In genomic region chr10:132848951-132849545, GRCh38 we compare ENCODE assay signal across 16 cellular contexts.
DNase-seq lines count a peak whose midpoint lies in the region; ATAC-seq and TF ChIP-seq lines count a peak whose summit lies in the region.
"Had no signal": no experiment of that assay in that cellular context is flagged by ENCODE, and none has a peak within 500 bp of the region (broad histone marks: within the 10 kb centered on the region; RNA-seq: fewer than 3 reads in every experiment).

No MANE protein-coding gene starts in this region.

- peak overlapping the region; percentile 1 for H3K4me3 ChIP-seq in mucosa of stomach (ENCODE audit: low read length)
- H3K4me3 ChIP-seq: neural progenitor cell had no signal

- TF ChIP-seq CTCF in type B pancreatic cell (conservative IDR thresholded peaks at IDR 0.05), result no peak

- no peak overlapping the region for H3K27ac Mint-ChIP-seq in activated naive CD8-positive, alpha-beta T cell
- no peak overlapping the region for H3K27ac Mint-ChIP-seq in activated naive CD8-positive, alpha-beta T cell treated with anti-CD3 and anti-CD28 coated beads, Interleukin-2, amount 50 U/mL, for 24 hours
- no peak overlapping the region for H3K27ac Mint-ChIP-seq in activated CD8-positive, alpha-beta memory T cell treated with anti-CD3 and anti-CD28 coated beads, Interleukin-2, amount 10 ng/mL, durations not matched to agents 7 days and 5 days
- H3K27ac Mint-ChIP-seq in type B pancreatic cell, result no peak overlapping the region
- H3K27ac Mint-ChIP-seq: neural progenitor cell had no signal

- no peaks in the 10 kb centered on the region for H3K36me3 ChIP-seq in mucosa of stomach (ENCODE audit: control insufficient read depth, insufficient read depth, low read length)
- H3K36me3 ChIP-seq: neural progenitor cell had no signal

- DNase-seq in activated naive CD8-positive, alpha-beta T cell treated with anti-CD3 and anti-CD28 coated beads, Interleukin-2, amount 50 U/mL, for 24 hours, result no peak
- DNase-seq in activated CD8-positive, alpha-beta memory T cell treated with anti-CD3 and anti-CD28 coated beads, Interleukin-2, amount 10 ng/mL, durations not matched to agents 7 days and 5 days, result peak; percentile 27
- peak; percentile 59 for DNase-seq in type B pancreatic cell (ENCODE audit: extremely low spot score, unreplicated experiment)
- DNase-seq in NK-92 (lab: John Stamatoyannopoulos, UW; ENCODE audit: unreplicated experiment), result no peak
- no peak for DNase-seq in superior temporal gyrus (ENCODE audit: extremely low spot score)
- DNase-seq: activated CD4-positive, alpha-beta T cell treated with anti-CD3 and anti-CD28 coated beads, Interleukin-2, amount 50 U/mL, for 1 hour; foreskin fibroblast; mesenchymal stem cell; NCI-H187; NCI-H446 treated with DMSO at 0.1 percent for 48 hours; RPMI8226; stimulated activated CD8-positive, alpha-beta memory T cell treated with anti-CD3 and anti-CD28 coated beads, Interleukin-4, amount 100 ng/mL, for 48 hours had no signal

- H3K9ac ChIP-seq in mucosa of stomach (ENCODE audit: low read length), result peak overlapping the region; percentile 42
- H3K9ac ChIP-seq: neural progenitor cell had no signal

- peak overlapping the region; percentile 80 for H3K4me3 Mint-ChIP-seq in activated naive CD8-positive, alpha-beta T cell
- H3K4me3 Mint-ChIP-seq in activated naive CD8-positive, alpha-beta T cell treated with anti-CD3 and anti-CD28 coated beads, Interleukin-2, amount 50 U/mL, for 24 hours, result no peak overlapping the region
- H3K4me3 Mint-ChIP-seq in activated CD8-positive, alpha-beta memory T cell treated with anti-CD3 and anti-CD28 coated beads, Interleukin-2, amount 10 ng/mL, durations not matched to agents 7 days and 5 days, result no peak overlapping the region
- H3K4me3 Mint-ChIP-seq in type B pancreatic cell, result no peak overlapping the region
- H3K4me3 Mint-ChIP-seq: neural progenitor cell had no signal

- no peaks in the 10 kb centered on the region for H3K36me3 Mint-ChIP-seq in activated naive CD8-positive, alpha-beta T cell
- H3K36me3 Mint-ChIP-seq in activated naive CD8-positive, alpha-beta T cell treated with anti-CD3 and anti-CD28 coated beads, Interleukin-2, amount 50 U/mL, for 24 hours (ENCODE audit: low read depth), result no peaks in the 10 kb centered on the region
- no peaks in the 10 kb centered on the region for H3K36me3 Mint-ChIP-seq in activated CD8-positive, alpha-beta memory T cell treated with anti-CD3 and anti-CD28 coated beads, Interleukin-2, amount 10 ng/mL, durations not matched to agents 7 days and 5 days
- H3K36me3 Mint-ChIP-seq in type B pancreatic cell, result no peaks in the 10 kb centered on the region
- H3K36me3 Mint-ChIP-seq: neural progenitor cell had no signal

- CTCF ChIA-PET in activated CD8-positive, alpha-beta memory T cell treated with anti-CD3 and anti-CD28 coated beads, Interleukin-2, amount 10 ng/mL, durations not matched to agents 7 days and 5 days (lab: Charles Lee), result no interaction called here

- peaks cover 30% of the 10 kb centered on the region for H3K4me1 ChIP-seq in mucosa of stomach (ENCODE audit: control insufficient read depth, insufficient read depth, low read length)
- H3K4me1 ChIP-seq: neural progenitor cell had no signal

- no peak for ATAC-seq in activated naive CD8-positive, alpha-beta T cell treated with anti-CD3 and anti-CD28 coated beads, Interleukin-2, amount 50 U/mL, for 24 hours
- ATAC-seq in activated CD8-positive, alpha-beta memory T cell treated with anti-CD3 and anti-CD28 coated beads, Interleukin-2, amount 10 ng/mL, durations not matched to agents 7 days and 5 days, result no peak
- no peak for ATAC-seq in HG02852 (IDR thresholded peaks at IDR 0.05; ENCODE audit: unreplicated experiment)

- no peaks in the 10 kb centered on the region for H3K9me3 ChIP-seq in mucosa of stomach (ENCODE audit: control insufficient read depth, low read length)

- peaks cover 4% of the 10 kb centered on the region for H3K27me3 Mint-ChIP-seq in activated naive CD8-positive, alpha-beta T cell
- H3K27me3 Mint-ChIP-seq in activated naive CD8-positive, alpha-beta T cell treated with anti-CD3 and anti-CD28 coated beads, Interleukin-2, amount 50 U/mL, for 24 hours, result peaks cover 6% of the 10 kb centered on the region
- peaks cover 14% of the 10 kb centered on the region for H3K27me3 Mint-ChIP-seq in activated CD8-positive, alpha-beta memory T cell treated with anti-CD3 and anti-CD28 coated beads, Interleukin-2, amount 10 ng/mL, durations not matched to agents 7 days and 5 days
- H3K27me3 Mint-ChIP-seq in type B pancreatic cell, result peaks cover 15% of the 10 kb centered on the region

- no peaks in the 10 kb centered on the region for H3K27me3 ChIP-seq in mucosa of stomach (ENCODE audit: control insufficient read depth, insufficient read depth, low read length)
- H3K27me3 ChIP-seq: neural progenitor cell had no signal

- no peaks in the 10 kb centered on the region for H3K9me3 Mint-ChIP-seq in activated naive CD8-positive, alpha-beta T cell (ENCODE audit: low read depth)
- no peaks in the 10 kb centered on the region for H3K9me3 Mint-ChIP-seq in activated naive CD8-positive, alpha-beta T cell treated with anti-CD3 and anti-CD28 coated beads, Interleukin-2, amount 50 U/mL, for 24 hours
- no peaks in the 10 kb centered on the region for H3K9me3 Mint-ChIP-seq in activated CD8-positive, alpha-beta memory T cell treated with anti-CD3 and anti-CD28 coated beads, Interleukin-2, amount 10 ng/mL, durations not matched to agents 7 days and 5 days (ENCODE audit: low read depth)
- no peaks in the 10 kb centered on the region for H3K9me3 Mint-ChIP-seq in type B pancreatic cell

- H3K4me1 Mint-ChIP-seq in activated naive CD8-positive, alpha-beta T cell (ENCODE audit: low read depth), result peaks cover 12% of the 10 kb centered on the region
- peaks cover 11% of the 10 kb centered on the region for H3K4me1 Mint-ChIP-seq in activated naive CD8-positive, alpha-beta T cell treated with anti-CD3 and anti-CD28 coated beads, Interleukin-2, amount 50 U/mL, for 24 hours
- H3K4me1 Mint-ChIP-seq in activated CD8-positive, alpha-beta memory T cell treated with anti-CD3 and anti-CD28 coated beads, Interleukin-2, amount 10 ng/mL, durations not matched to agents 7 days and 5 days, result peaks cover 4% of the 10 kb centered on the region
- peaks cover 6% of the 10 kb centered on the region for H3K4me1 Mint-ChIP-seq in type B pancreatic cell (ENCODE audit: unreplicated experiment)

Comparison
In these comparisons a context has a peak if more than half of its experiments do, and no peak if none do; other contexts are left out.
1. DNase-seq: peak in activated CD8-positive, alpha-beta memory T cell treated with anti-CD3 and anti-CD28 coated beads, Interleukin-2, amount 10 ng/mL, durations not matched to agents 7 days and 5 days (single experiment) and type B pancreatic cell (single experiment); none in activated naive CD8-positive, alpha-beta T cell treated with anti-CD3 and anti-CD28 coated beads, Interleukin-2, amount 50 U/mL, for 24 hours (single experiment), NK-92 (single experiment) and superior temporal gyrus (single experiment).